Comparison of ENCODE assay signal across 9 cellular contexts in genomic region chrX:13051529-13052172, GRCh38. TPM values are rescaled to one million over a fixed set of nuclear protein-coding genes. Genes with fewer than 3 reads are reported as not detected.
DNase-seq lines count a peak whose midpoint lies in the region; ATAC-seq and TF ChIP-seq lines count a peak whose summit lies in the region.
"Had no signal": no experiment of that assay in that cellular context is flagged by ENCODE, and none has a peak within 500 bp of the region (broad histone marks: within the 10 kb centered on the region; RNA-seq: fewer than 3 reads in every experiment).

No MANE protein-coding gene starts in this region.

- POLR2A ChIA-PET in RWPE1 (lab: Yijun Ruan, JAX; ENCODE audit: low non-redundant PET): no interaction called here

- no peak overlapping the region for H3K4me3 Mint-ChIP-seq in activated CD8-positive, alpha-beta memory T cell treated with anti-CD3 and anti-CD28 coated beads, Interleukin-2, amount 10 ng/mL, durations not matched to agents 7 days and 5 days
- peak overlapping the region; percentile 78 for H3K4me3 Mint-ChIP-seq in activated T-helper 17 cell treated with anti-CD3 and anti-CD28 coated beads, Interleukin-2, amount 50 U/mL, for 72 hours

- no peak overlapping the region for H3K27ac ChIP-seq in RWPE1

- CTCF ChIA-PET in activated CD8-positive, alpha-beta memory T cell treated with anti-CD3 and anti-CD28 coated beads, Interleukin-2, amount 10 ng/mL, durations not matched to agents 7 days and 5 days (lab: Charles Lee): interaction anchor here (0.6 to 1.2 kb wide), 5 partner anchors 10 to 39 kb away, joined by 3 to 6 read pairs (median 3); no protein-coding TSS in a partner anchor
- CTCF ChIA-PET in RWPE1 (lab: Yijun Ruan, JAX): no interaction called here

- H3K9me3 Mint-ChIP-seq in activated CD8-positive, alpha-beta memory T cell treated with anti-CD3 and anti-CD28 coated beads, Interleukin-2, amount 10 ng/mL, durations not matched to agents 7 days and 5 days (ENCODE audit: low read depth): peaks cover 3% of the 10 kb centered on the region
- peaks cover 5% of the 10 kb centered on the region for H3K9me3 Mint-ChIP-seq in activated T-helper 17 cell treated with anti-CD3 and anti-CD28 coated beads, Interleukin-2, amount 50 U/mL, for 72 hours

- peaks cover 52% of the 10 kb centered on the region for H3K4me1 Mint-ChIP-seq in activated CD8-positive, alpha-beta memory T cell treated with anti-CD3 and anti-CD28 coated beads, Interleukin-2, amount 10 ng/mL, durations not matched to agents 7 days and 5 days
- H3K4me1 Mint-ChIP-seq in activated T-helper 17 cell treated with anti-CD3 and anti-CD28 coated beads, Interleukin-2, amount 50 U/mL, for 72 hours: peaks cover 38% of the 10 kb centered on the region

- no peak for DNase-seq in activated CD8-positive, alpha-beta memory T cell treated with anti-CD3 and anti-CD28 coated beads, Interleukin-2, amount 10 ng/mL, durations not matched to agents 7 days and 5 days
- DNase-seq in activated CD8-positive, alpha-beta memory T cell treated with anti-CD3 and anti-CD28 coated beads for 24 hours: no peak
- peak; percentile 50 for DNase-seq in putamen (ENCODE audit: low spot score)
- DNase-seq in NCI-H2029 (lab: John Stamatoyannopoulos, UW): no peak
- DNase-seq in RWPE1 (ENCODE audit: low spot score): no peak

- peak overlapping the region; percentile 78 for H3K27ac Mint-ChIP-seq in activated CD8-positive, alpha-beta memory T cell treated with anti-CD3 and anti-CD28 coated beads, Interleukin-2, amount 10 ng/mL, durations not matched to agents 7 days and 5 days
- H3K27ac Mint-ChIP-seq in activated T-helper 17 cell treated with anti-CD3 and anti-CD28 coated beads, Interleukin-2, amount 50 U/mL, for 72 hours: peak overlapping the region; percentile 95

- peaks cover 13% of the 10 kb centered on the region for H3K36me3 Mint-ChIP-seq in activated CD8-positive, alpha-beta memory T cell treated with anti-CD3 and anti-CD28 coated beads, Interleukin-2, amount 10 ng/mL, durations not matched to agents 7 days and 5 days
- no peaks in the 10 kb centered on the region for H3K36me3 Mint-ChIP-seq in activated T-helper 17 cell treated with anti-CD3 and anti-CD28 coated beads, Interleukin-2, amount 50 U/mL, for 72 hours (ENCODE audit: low read depth)

- TF ChIP-seq CTCF in RWPE1 (conservative IDR thresholded peaks at IDR 0.05; ENCODE audit: low read depth): no peak

- peak; percentile 55 for ATAC-seq in activated CD8-positive, alpha-beta memory T cell treated with anti-CD3 and anti-CD28 coated beads, Interleukin-2, amount 10 ng/mL, durations not matched to agents 7 days and 5 days
- ATAC-seq in HG03064 (IDR thresholded peaks at IDR 0.05; ENCODE audit: low read depth, unreplicated experiment): peak; percentile 51
- ATAC-seq in activated T-helper 17 cell treated with anti-CD3 and anti-CD28 coated beads, Interleukin-2, amount 50 U/mL, for 72 hours (replicated peaks): peak; percentile 79
- no peak for ATAC-seq in HG03521 (IDR thresholded peaks at IDR 0.05; ENCODE audit: unreplicated experiment)

- H3K27me3 Mint-ChIP-seq in activated CD8-positive, alpha-beta memory T cell treated with anti-CD3 and anti-CD28 coated beads, Interleukin-2, amount 10 ng/mL, durations not matched to agents 7 days and 5 days: no peaks in the 10 kb centered on the region
- H3K27me3 Mint-ChIP-seq in activated T-helper 17 cell treated with anti-CD3 and anti-CD28 coated beads, Interleukin-2, amount 50 U/mL, for 72 hours: no peaks in the 10 kb centered on the region

RNA-seq across cellular contexts. Expression of gene FAM9C, which starts 7.2 kb away (rescaled TPM):
- not detected for total RNA-seq in activated CD8-positive, alpha-beta memory T cell treated with anti-CD3 and anti-CD28 coated beads, Interleukin-2, amount 10 ng/mL, durations not matched to agents 7 days and 5 days
- total RNA-seq in activated T-helper 17 cell treated with anti-CD3 and anti-CD28 coated beads, Interleukin-2, amount 50 U/mL, for 72 hours: under 1 TPM in 1 of 2 donors, not detected in 1; 0.21 TPM
- total RNA-seq: bronchial epithelial cell had no signal
